ENCODE assay signal across 14 cellular contexts in genomic region chr22:19717181-19717580, GRCh38. TPM values are rescaled to one million over a fixed set of nuclear protein-coding genes. Genes with fewer than 3 reads are reported as not detected.
A peak's percentile ranks its signal among the peaks of the same experiment; 100 is the strongest.
DNase-seq lines count a peak whose midpoint lies in the region; ATAC-seq and TF ChIP-seq lines count a peak whose summit lies in the region.
"Had no signal": no experiment of that assay in that cellular context is flagged by ENCODE, and none has a peak within 500 bp of the region (broad histone marks: within the 10 kb centered on the region; RNA-seq: fewer than 3 reads in every experiment).

No MANE protein-coding gene starts in this region.

- peaks cover 27% of the 10 kb centered on the region for H3K4me1 ChIP-seq in testis

- intact Hi-C loops in left cardiac atrium (cut with DNase I) (no loop called here), Right ventricle myocardium inferior (cut with DNase I) (no loop called here), testis (cut with DNase I; ENCODE audit: low total_unique reads) (no loop called here)

- no peak for TF ChIP-seq POLR2A in testis (IDR thresholded peaks at IDR 0.05)

- H3K27ac ChIP-seq in VCaP (peak overlapping the region; percentile 78), testis (no peak overlapping the region)
- H3K27ac ChIP-seq: hepatocyte had no signal

- H3K4me1 Mint-ChIP-seq in naive B cell (peaks cover 5 to 12% (median 11%) of the 10 kb centered on the region in 3 donors), immature natural killer cell (peaks cover 0 to 8% of the 10 kb centered on the region in 2 donors)

- H3K27ac Mint-ChIP-seq in naive B cell: no peak overlapping the region
- H3K27ac Mint-ChIP-seq in immature natural killer cell: no peak overlapping the region
- H3K27ac Mint-ChIP-seq: activated T-helper 2 cell treated with anti-CD3 and anti-CD28 coated beads, Interferon-gamma antibody, Interleukin-2, Interleukin-4, amounts not matched to agents 10 μg/mL and 5 μg/mL and 100 μg/mL, durations not matched to agents 14 hours and 24 hours and 36 hours; effector memory CD8-positive, alpha-beta T cell; T-helper 1 cell treated with Interleukin-12 subunit alpha and Interleukin-12 subunit beta and Interleukin-4 antibody, amounts not matched to agents 30 μg/mL and 1 μg/mL, for 36 hours; WTC11 had no signal

- DNase-seq in left cardiac atrium: peak; percentile 28
- DNase-seq in Right ventricle myocardium inferior (ENCODE audit: missing footprints): no peak
- no peak for DNase-seq in naive B cell
- DNase-seq in testis: no peak
- no peak for DNase-seq in immature natural killer cell
- no peak for DNase-seq in NCI-H1048 (lab: John Stamatoyannopoulos, UW)

- H3K36me3 ChIP-seq in testis (ENCODE audit: low read depth, missing control alignments): no peaks in the 10 kb centered on the region

- H3K9me3 Mint-ChIP-seq in naive B cell (peaks cover 0 to 3% (median 0%) of the 10 kb centered on the region in 7 donors), immature natural killer cell (no peaks in the 10 kb centered on the region)
- H3K9me3 Mint-ChIP-seq: activated T-helper 2 cell treated with anti-CD3 and anti-CD28 coated beads, Interferon-gamma antibody, Interleukin-2, Interleukin-4, amounts not matched to agents 10 μg/mL and 5 μg/mL and 100 μg/mL, durations not matched to agents 14 hours and 24 hours and 36 hours; effector memory CD8-positive, alpha-beta T cell; T-helper 1 cell treated with Interleukin-12 subunit alpha and Interleukin-12 subunit beta and Interleukin-4 antibody, amounts not matched to agents 30 μg/mL and 1 μg/mL, for 36 hours; WTC11 had no signal

- peaks cover 17 to 74% (median 38%) of the 10 kb centered on the region in 3 donors for H3K27me3 Mint-ChIP-seq in naive B cell
- peaks cover 12 to 25% (median 12%) of the 10 kb centered on the region in 3 donors for H3K27me3 Mint-ChIP-seq in immature natural killer cell (ENCODE audit: low read depth in 3 of 3)

- peak overlapping the region in 5 of 8 donors; percentile 22 to 86 (median 71) for H3K4me3 Mint-ChIP-seq in naive B cell
- H3K4me3 Mint-ChIP-seq in immature natural killer cell: peak overlapping the region in 1 of 5 donors; percentile 83

- H3K9me3 ChIP-seq in testis: no peaks in the 10 kb centered on the region

- ATAC-seq in left cardiac atrium (no peak), Right ventricle myocardium inferior (no peak), naive B cell (ENCODE audit: low read depth in 2 of 2) (no peak), GM21515 (IDR thresholded peaks at IDR 0.05; ENCODE audit: unreplicated experiment) (no peak)

- H3K4me3 ChIP-seq in testis: peak overlapping the region; percentile 67 to 84
- H3K4me3 ChIP-seq: hepatocyte had no signal

- TF ChIP-seq CTCF in VCaP (conservative IDR thresholded peaks at IDR 0.05) (no peak), testis (IDR thresholded peaks at IDR 0.05) (no peak)

- no peaks in the 10 kb centered on the region for H3K27me3 ChIP-seq in testis

- H3K36me3 Mint-ChIP-seq in naive B cell (no peaks in the 10 kb centered on the region), immature natural killer cell (no peaks in the 10 kb centered on the region)

- whole genome bisulfite sequencing in testis, 2 donors: 40 to 68% methylated on average over 1 to 9 of the region's 9 CpGs

RNA-seq across cellular contexts. Expression of gene SEPTIN5, which starts 2.9 kb away (rescaled TPM):
- total RNA-seq in left cardiac atrium (100 to 1,000 TPM; 118 to 127 TPM), Right ventricle myocardium inferior (120 TPM), testis (10 to 100 TPM; 68.9 to 89.3 TPM)
- polyA plus RNA-seq in naive B cell (ENCODE audit: low read depth in 6 of 6) (1 to 10 TPM in 3 of 6 donors, under 1 TPM in 2, not detected in 1; 0.38 to 1.6 (median 1.0) TPM), testis (ENCODE audit: insufficient read depth, low read depth, low replicate concordance) (33.9 TPM), immature natural killer cell (1 to 10 TPM in 1 of 3 donors, under 1 TPM in 1, not detected in 1; 0.36 to 2.2 TPM)

RNA-seq across cellular contexts. Expression of gene GP1BB, which starts 6.2 kb away (rescaled TPM):
- total RNA-seq in left cardiac atrium: not detected
- total RNA-seq in Right ventricle myocardium inferior: not detected
- 1 to 10 TPM in 5 of 6 donors, under 1 TPM in 1; 0.38 to 6.2 (median 4.0) TPM for polyA plus RNA-seq in naive B cell (ENCODE audit: low read depth in 6 of 6)
- total RNA-seq in testis: 10 to 100 TPM; 28.0 to 65.1 TPM
- not detected for polyA plus RNA-seq in testis (ENCODE audit: insufficient read depth, low read depth, low replicate concordance)
- 10 to 100 TPM in 1 of 3 donors, under 1 TPM in 2; 0.53 to 10.1 (median 0.95) TPM for polyA plus RNA-seq in immature natural killer cell
- total RNA-seq: activated T-helper 2 cell treated with anti-CD3 and anti-CD28 coated beads, Interferon-gamma antibody, Interleukin-2, Interleukin-4, amounts not matched to agents 10 μg/mL and 5 μg/mL and 100 μg/mL, durations not matched to agents 14 hours and 24 hours and 36 hours had no signal

RNA-seq across cellular contexts. Expression of gene TBX1, which starts 43.4 kb away (rescaled TPM):
- total RNA-seq in left cardiac atrium (1 to 10 TPM in 1 of 2 donors, under 1 TPM in 1; 0.47 to 2.4 TPM), Right ventricle myocardium inferior (3.6 TPM), testis (10 to 100 TPM; 23.3 to 43.4 TPM)
- polyA plus RNA-seq in naive B cell (ENCODE audit: low read depth in 6 of 6) (not detected), testis (ENCODE audit: insufficient read depth, low read depth, low replicate concordance) (18.1 TPM), immature natural killer cell (under 1 TPM in 1 of 3 donors, not detected in 2; 0.12 TPM)
- total RNA-seq: hepatocyte, kidney epithelial cell had no signal

Comparison
In these comparisons a context has a peak if more than half of its experiments do, and no peak if none do; other contexts are left out.
1. RNA of gene GP1BB, which starts 6.2 kb away (total RNA-seq): 28.0 to 65.1 TPM in testis; not detected in left cardiac atrium and not detected in Right ventricle myocardium inferior (single experiment); every median in the first group is over 10 times any median in the second.